ENCODE assay signal across 9 cellular contexts in genomic region chr2:27069961-27070618, GRCh38. TPM values are rescaled to one million over a fixed set of nuclear protein-coding genes. Genes with fewer than 3 reads are reported as not detected.
A peak's percentile ranks its signal among the peaks of the same experiment; 100 is the strongest.
DNase-seq lines count a peak whose midpoint lies in the region; ATAC-seq and TF ChIP-seq lines count a peak whose summit lies in the region.
"Had no signal": no experiment of that assay in that cellular context is flagged by ENCODE, and none has a peak within 500 bp of the region (broad histone marks: within the 10 kb centered on the region; RNA-seq: fewer than 3 reads in every experiment).

No MANE protein-coding gene starts in this region.

- H3K27ac Mint-ChIP-seq in CD4-positive, CD25-positive, alpha-beta regulatory T cell, result peak overlapping the region; percentile 92 to 98 (median 97)
- H3K27ac Mint-ChIP-seq in effector memory CD8-positive, alpha-beta T cell, result peak overlapping the region; percentile 91 to 96
- no peak overlapping the region for H3K27ac Mint-ChIP-seq in neural crest cell (ENCODE audit: unreplicated experiment)

- DNase-seq in CD4-positive, CD25-positive, alpha-beta regulatory T cell, result no peak
- DNase-seq in NB4 (ENCODE audit: low read depth) (no peak), neural crest cell (ENCODE audit: low read depth, low spot score) (no peak), SHP77 treated with DMSO at 0.1 percent for 48 hours (lab: John Stamatoyannopoulos, UW) (no peak), HCEC 1CT (no peak), glomerular visceral epithelial cell (ENCODE audit: extremely low spot score) (no peak)
- DNase-seq in effector memory CD8-positive, alpha-beta T cell, result no peak
- DNase-seq: hippocampal formation had no signal

- H3K36me3 ChIP-seq in CD4-positive, CD25-positive, alpha-beta regulatory T cell (ENCODE audit: control insufficient read depth, insufficient read depth, low read length), result peaks cover 26% of the 10 kb centered on the region

- H3K9me3 ChIP-seq in CD4-positive, CD25-positive, alpha-beta regulatory T cell (ENCODE audit: control insufficient read depth in 2 of 2, low read length in 2 of 2), result no peaks in the 10 kb centered on the region

- ATAC-seq in CD4-positive, CD25-positive, alpha-beta regulatory T cell (ENCODE audit: low read depth in 2 of 2), result no peak
- no peak for ATAC-seq in effector memory CD8-positive, alpha-beta T cell (replicated peaks)
- ATAC-seq in HG03095 (IDR thresholded peaks at IDR 0.05; ENCODE audit: unreplicated experiment), result no peak

- peaks cover 38% of the 10 kb centered on the region for H3K4me1 ChIP-seq in CD4-positive, CD25-positive, alpha-beta regulatory T cell (ENCODE audit: control insufficient read depth, insufficient read depth, low read length, poor library complexity, severe bottlenecking)

- TF ChIP-seq POLR2A in NB4 (IDR thresholded peaks at IDR 0.05; ENCODE audit: extremely low read depth, insufficient read length), result no peak

- no peaks in the 10 kb centered on the region for H3K27me3 ChIP-seq in CD4-positive, CD25-positive, alpha-beta regulatory T cell (ENCODE audit: control insufficient read depth, insufficient read depth, low read length)

- peak overlapping the region; percentile 91 for H3K27ac ChIP-seq in CD4-positive, CD25-positive, alpha-beta regulatory T cell (ENCODE audit: insufficient read depth, low read length, poor library complexity, severe bottlenecking)

- H3K4me3 ChIP-seq in CD4-positive, CD25-positive, alpha-beta regulatory T cell (ENCODE audit: low read depth, low read length), result peak overlapping the region; percentile 92
- H3K4me3 ChIP-seq in NB4 (ENCODE audit: low read depth, low read length), result peak overlapping the region; percentile 88

- peaks cover 4 to 81% (median 49%) of the 10 kb centered on the region in 4 donors for H3K4me1 Mint-ChIP-seq in CD4-positive, CD25-positive, alpha-beta regulatory T cell
- peaks cover 37 to 62% of the 10 kb centered on the region in 2 donors for H3K4me1 Mint-ChIP-seq in effector memory CD8-positive, alpha-beta T cell (ENCODE audit: low read depth in 2 of 2)
- peaks cover 40% of the 10 kb centered on the region for H3K4me1 Mint-ChIP-seq in neural crest cell

- no peaks in the 10 kb centered on the region for H3K27me3 Mint-ChIP-seq in CD4-positive, CD25-positive, alpha-beta regulatory T cell
- no peaks in the 10 kb centered on the region for H3K27me3 Mint-ChIP-seq in effector memory CD8-positive, alpha-beta T cell
- H3K27me3 Mint-ChIP-seq in neural crest cell (ENCODE audit: low read depth), result no peaks in the 10 kb centered on the region

- peak overlapping the region; percentile 92 to 99 (median 97) for H3K4me3 Mint-ChIP-seq in CD4-positive, CD25-positive, alpha-beta regulatory T cell
- peak overlapping the region; percentile 97 to 99 for H3K4me3 Mint-ChIP-seq in effector memory CD8-positive, alpha-beta T cell
- H3K4me3 Mint-ChIP-seq in neural crest cell, result peak overlapping the region; percentile 97

- no peak for TF ChIP-seq CTCF in NB4 (IDR thresholded peaks at IDR 0.05; ENCODE audit: low read depth, low read length)
- TF ChIP-seq CTCF in neural crest cell (conservative IDR thresholded peaks at IDR 0.05), result no peak

- no peaks in the 10 kb centered on the region for H3K9me3 Mint-ChIP-seq in CD4-positive, CD25-positive, alpha-beta regulatory T cell
- H3K9me3 Mint-ChIP-seq in effector memory CD8-positive, alpha-beta T cell, result no peaks in the 10 kb centered on the region
- H3K9me3 Mint-ChIP-seq in neural crest cell, result no peaks in the 10 kb centered on the region

- peaks cover 27% of the 10 kb centered on the region for H3K36me3 Mint-ChIP-seq in CD4-positive, CD25-positive, alpha-beta regulatory T cell
- peaks cover 42% of the 10 kb centered on the region for H3K36me3 Mint-ChIP-seq in effector memory CD8-positive, alpha-beta T cell (ENCODE audit: insufficient read depth)
- H3K36me3 Mint-ChIP-seq in neural crest cell (ENCODE audit: low read depth), result peaks cover 6% of the 10 kb centered on the region

RNA-seq across cellular contexts. Expression of gene OST4, which starts 1.4 kb away (rescaled TPM):
- total RNA-seq in CD4-positive, CD25-positive, alpha-beta regulatory T cell, result 279 TPM
- 1,000 to 10,000 TPM in 1 of 4 donors, 100 to 1,000 TPM in 3; 827 to 1,033 (median 916) TPM for polyA plus RNA-seq in CD4-positive, CD25-positive, alpha-beta regulatory T cell
- total RNA-seq in neural crest cell, result 232 and 236 TPM in 2 replicates

RNA-seq across cellular contexts. Expression of gene EMILIN1, which starts 8.3 kb away (rescaled TPM):
- total RNA-seq in CD4-positive, CD25-positive, alpha-beta regulatory T cell, result 0.22 TPM
- 1 to 10 TPM in 2 of 4 donors, under 1 TPM in 2; 0.33 to 1.5 (median 0.94) TPM for polyA plus RNA-seq in CD4-positive, CD25-positive, alpha-beta regulatory T cell
- total RNA-seq in neural crest cell, result 22.6 and 24.1 TPM in 2 replicates

RNA-seq across cellular contexts. Expression of gene KHK, which starts 16.5 kb away (rescaled TPM):
- total RNA-seq in CD4-positive, CD25-positive, alpha-beta regulatory T cell, result 5.3 TPM
- polyA plus RNA-seq in CD4-positive, CD25-positive, alpha-beta regulatory T cell, result 1 to 10 TPM; 3.4 to 6.6 (median 6.0) TPM
- total RNA-seq in neural crest cell, result 10.0 and 10.6 TPM in 2 replicates

RNA-seq across cellular contexts. Expression of gene AGBL5, which starts 18.6 kb away (rescaled TPM):
- total RNA-seq in CD4-positive, CD25-positive, alpha-beta regulatory T cell, result 9.5 TPM
- polyA plus RNA-seq in CD4-positive, CD25-positive, alpha-beta regulatory T cell, result 10 to 100 TPM in 1 of 4 donors, 1 to 10 TPM in 3; 8.9 to 11.3 (median 9.2) TPM
- total RNA-seq in neural crest cell, result 67.2 and 67.7 TPM in 2 replicates

RNA-seq across cellular contexts. Expression of gene TMEM214, which starts 37.3 kb away (rescaled TPM):
- 43.3 TPM for total RNA-seq in CD4-positive, CD25-positive, alpha-beta regulatory T cell
- 10 to 100 TPM; 17.6 to 21.9 (median 20.3) TPM for polyA plus RNA-seq in CD4-positive, CD25-positive, alpha-beta regulatory T cell
- 54.0 and 55.2 TPM in 2 replicates for total RNA-seq in neural crest cell

Comparison
In these comparisons a context has a peak if more than half of its experiments do, and no peak if none do; other contexts are left out.
1. RNA of gene EMILIN1, which starts 8.3 kb away (total RNA-seq): 22.6 to 24.1 TPM in neural crest cell; 0.22 TPM in CD4-positive, CD25-positive, alpha-beta regulatory T cell (single experiment); every median in the first group is over 10 times any median in the second.
2. Peak in every context shown above with its lines, with median percentiles within 50 percentile points of each other: H3K4me3 Mint-ChIP-seq.